ENCODE assay signal across 23 cellular contexts in the genomic region with DNA sequence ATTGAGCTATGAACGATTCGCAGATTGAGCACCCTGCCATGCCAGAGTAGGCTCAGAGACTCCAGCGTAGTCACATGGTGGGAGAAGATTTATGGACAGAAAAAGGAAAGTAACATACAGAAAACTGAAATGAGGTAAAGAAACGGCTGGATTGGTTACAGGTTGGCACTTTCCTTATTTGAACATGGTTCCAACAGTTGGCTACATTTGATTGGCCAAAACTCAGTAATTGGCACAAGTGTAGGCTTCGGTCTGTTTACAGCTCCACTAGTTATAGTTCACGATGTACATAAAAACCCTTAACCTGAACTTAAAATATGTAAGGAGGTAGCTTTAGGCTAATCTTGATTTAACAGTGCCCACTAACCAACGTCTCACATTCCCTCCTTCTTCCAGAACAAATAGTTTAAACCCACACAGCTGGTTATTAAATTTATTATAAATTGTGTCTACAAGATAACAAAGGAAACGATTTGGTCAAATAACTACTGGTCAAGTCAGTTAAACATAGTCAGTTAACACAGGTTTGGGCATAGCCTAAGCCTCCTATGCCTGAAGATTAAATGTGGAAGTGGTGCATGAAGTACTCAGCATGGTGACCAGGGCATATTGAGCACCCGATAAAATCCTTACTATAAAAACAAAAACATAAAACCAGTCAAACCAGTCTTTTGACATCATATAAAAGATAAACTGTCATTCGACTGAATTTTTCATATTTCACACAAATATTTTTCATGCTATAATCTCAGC.
"Had no signal": no experiment of that assay in that cellular context is flagged by ENCODE, and none has a peak within 500 bp of the region (broad histone marks: within the 10 kb centered on the region; RNA-seq: fewer than 3 reads in every experiment).

No MANE protein-coding gene starts in this region.

- DNase-seq: activated CD4-positive, alpha-beta memory T cell treated with anti-CD3 and anti-CD28 coated beads for 36 hours; activated CD4-positive, alpha-beta T cell treated with anti-CD3 and anti-CD28 coated beads for 48 hours; activated gamma-delta T cell; activated naive CD4-positive, alpha-beta T cell treated with anti-CD3 and anti-CD28 coated beads, Interleukin-2, amount 50 U/mL, for 16 hours; activated naive CD8-positive, alpha-beta T cell treated with anti-CD3 and anti-CD28 coated beads, Interleukin-2, amount 50 U/mL, for 24 hours; activated T-cell treated with anti-CD3 and anti-CD28 coated beads, Interleukin-2, amount 50 U/mL, for 72 hours; cortex of kidney; endodermal cell; foreskin fibroblast; immature natural killer cell; kidney glomerular epithelial cell; left lung; right lobe of liver; stimulated activated CD4-positive, alpha-beta T cell treated with anti-CD3 and anti-CD28 coated beads, Interleukin-2, amount 100 ng/mL, for 24 hours; stimulated activated naive CD8-positive, alpha-beta T cell treated with anti-CD3 and anti-CD28 coated beads, Interleukin-15, amount 100 ng/mL, for 72 hours had no signal

- H3K27ac ChIP-seq: cardiac muscle cell, left lung, parathyroid adenoma, right lobe of liver, skin epidermis, suprapubic skin, tibial nerve had no signal

- H3K4me3 ChIP-seq: cardiac muscle cell, left lung, lung, right lobe of liver, skin epidermis, suprapubic skin, tibial nerve had no signal

- H3K36me3 ChIP-seq: cardiac muscle cell, left lung, right lobe of liver, suprapubic skin, tibial nerve had no signal

- H3K27me3 ChIP-seq: cardiac muscle cell, left lung, right lobe of liver, suprapubic skin, tibial nerve had no signal

- ATAC-seq: activated naive CD8-positive, alpha-beta T cell treated with anti-CD3 and anti-CD28 coated beads, Interleukin-2, amount 50 U/mL, for 24 hours; activated T-cell treated with anti-CD3 and anti-CD28 coated beads, Interleukin-2, amount 50 U/mL, for 72 hours; left lung; natural killer cell treated with Interleukin-12 subunit alpha and Interleukin-12 subunit beta and Interleukin-15 and Interleukin-18, amount 100 ng/mL, for 72 hours; right lobe of liver; stimulated activated effector memory CD8-positive, alpha-beta T cell treated with anti-CD3 and anti-CD28 coated beads, Interleukin-12 subunit alpha, Interleukin-12 subunit beta, amount 100 ng/mL, for 72 hours; stimulated activated naive CD8-positive, alpha-beta T cell treated with anti-CD3 and anti-CD28 coated beads, Interleukin-15, amount 100 ng/mL, for 72 hours had no signal

- H2AFZ ChIP-seq: parathyroid adenoma had no signal

- H3K79me2 ChIP-seq: parathyroid adenoma had no signal

- H3K4me1 ChIP-seq: left lung, parathyroid adenoma, right lobe of liver, suprapubic skin, tibial nerve had no signal

- H3K9ac ChIP-seq: parathyroid adenoma had no signal

- H3K9me3 ChIP-seq: left lung, right lobe of liver, suprapubic skin, tibial nerve had no signal
